In the genomic region with DNA sequence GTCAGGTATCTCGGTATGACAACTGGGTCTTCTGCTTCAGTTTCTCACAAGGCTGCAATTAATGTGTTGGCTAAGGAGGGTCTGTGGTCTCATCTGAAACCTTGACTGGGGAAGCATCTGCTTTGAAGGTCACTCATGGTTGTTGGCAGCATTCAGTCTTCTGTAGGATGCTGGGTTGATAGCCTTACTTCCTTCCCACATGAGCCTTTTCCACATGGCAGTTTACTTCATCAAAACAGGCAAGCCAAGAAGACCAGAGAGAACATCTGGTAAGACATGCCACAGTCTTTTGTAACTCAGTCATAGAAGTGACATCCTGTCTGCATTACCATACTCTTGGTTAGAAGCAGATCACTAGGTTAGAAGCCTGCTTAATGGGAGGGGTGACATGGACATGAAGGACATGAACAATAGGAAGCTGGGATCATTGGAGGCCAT, we compare ENCODE assay signal across 23 cellular contexts. TPM values are rescaled to one million over a fixed set of nuclear protein-coding genes. Genes with fewer than 3 reads are reported as not detected.
DNase-seq lines count a peak whose midpoint lies in the region; ATAC-seq, FAIRE-seq and TF ChIP-seq lines count a peak whose summit lies in the region.
"Had no signal": no experiment of that assay in that cellular context is flagged by ENCODE, and none has a peak within 500 bp of the region (broad histone marks: within the 10 kb centered on the region; RNA-seq: fewer than 3 reads in every experiment).

No MANE protein-coding gene starts in this region.

- H3K9me3 ChIP-seq in K562 (replicated peaks; ENCODE audit: control insufficient read depth, insufficient read depth, low read depth, low read length): no peaks in the 10 kb centered on the region
- H3K9me3 ChIP-seq: BE2C had no signal

- H3K79me2 ChIP-seq in K562 (ENCODE audit: control insufficient read depth, insufficient read depth, low read length): peaks cover 3% of the 10 kb centered on the region; the same call in 2 of the 3 replicates

- H3K4me3 Mint-ChIP-seq in activated CD8-positive, alpha-beta T cell treated with anti-CD3 and anti-CD28 coated beads for 36 hours: no peak overlapping the region
- no peak overlapping the region for H3K4me3 Mint-ChIP-seq in activated CD8-positive, alpha-beta T cell treated with anti-CD3 and anti-CD28 coated beads, Interleukin-2, amount 10 ng/mL, durations not matched to agents 7 days and 5 days
- peak overlapping the region; percentile 86 for H3K4me3 Mint-ChIP-seq in natural killer cell treated with Interleukin-12 subunit alpha and Interleukin-12 subunit beta and Interleukin-15 and Interleukin-18, amount 100 ng/mL, for 72 hours
- H3K4me3 Mint-ChIP-seq in progenitor cell of endocrine pancreas (ENCODE audit: low read depth): no peak overlapping the region

- TF ChIP-seq EP300 in K562 (IDR thresholded peaks at IDR 0.05; ENCODE audit: low read length): no peak

- DNase-seq in activated CD8-positive, alpha-beta T cell treated with anti-CD3 and anti-CD28 coated beads for 36 hours: no peak
- DNase-seq in activated CD8-positive, alpha-beta T cell treated with anti-CD3 and anti-CD28 coated beads, Interleukin-2, amount 10 ng/mL, durations not matched to agents 7 days and 5 days: no peak
- DNase-seq in H54 (ENCODE audit: insufficient read length, low spot score) (no peak), K562 (ENCODE audit: extremely low read depth in 1 of 4, low spot score in 3 of 4) (no peak), nucleus accumbens (lab: John Stamatoyannopoulos, UW) (no peak), HuH-7.5 (ENCODE audit: low spot score) (no peak), progenitor cell of endocrine pancreas (ENCODE audit: low spot score, unreplicated experiment) (no peak)
- no peak for DNase-seq in natural killer cell treated with Interleukin-12 subunit alpha and Interleukin-12 subunit beta and Interleukin-15 and Interleukin-18, amount 100 ng/mL, for 72 hours (ENCODE audit: low spot score)
- DNase-seq: BE2C, GM23248, KG1, NCI-H1048, NCI-H1436, NCI-H2029, NCI-H2171, NCI-H446 treated with DMSO at 0.1 percent for 48 hours, NCI-H69, SW 1271 had no signal

- H3K36me3 ChIP-seq in K562 (ENCODE audit: control insufficient read depth, insufficient read depth, low read length): peaks cover 16% of the 10 kb centered on the region; the same call in 2 of the 3 replicates
- H3K36me3 ChIP-seq: BE2C had no signal

- H3K27me3 Mint-ChIP-seq in activated CD8-positive, alpha-beta T cell treated with anti-CD3 and anti-CD28 coated beads for 36 hours: no peaks in the 10 kb centered on the region
- H3K27me3 Mint-ChIP-seq in activated CD8-positive, alpha-beta T cell treated with anti-CD3 and anti-CD28 coated beads, Interleukin-2, amount 10 ng/mL, durations not matched to agents 7 days and 5 days (ENCODE audit: low read depth): no peaks in the 10 kb centered on the region
- no peaks in the 10 kb centered on the region for H3K27me3 Mint-ChIP-seq in natural killer cell treated with Interleukin-12 subunit alpha and Interleukin-12 subunit beta and Interleukin-15 and Interleukin-18, amount 100 ng/mL, for 72 hours
- H3K27me3 Mint-ChIP-seq in progenitor cell of endocrine pancreas: no peaks in the 10 kb centered on the region
- H3K27me3 Mint-ChIP-seq: CD4-positive, CD25-positive, alpha-beta regulatory T cell had no signal

- CTCF ChIA-PET in activated CD8-positive, alpha-beta T cell treated with anti-CD3 and anti-CD28 coated beads for 36 hours (lab: Charles Lee): interaction anchor here (0.6 kb wide), 1 partner anchor 598 kb away, joined by 3 read pairs; no protein-coding TSS in a partner anchor
- CTCF ChIA-PET in activated CD8-positive, alpha-beta T cell treated with anti-CD3 and anti-CD28 coated beads, Interleukin-2, amount 10 ng/mL, durations not matched to agents 7 days and 5 days (lab: Charles Lee): no interaction called here
- CTCF ChIA-PET in K562 (lab: Yijun Ruan, JAX; ENCODE audit: low intra/inter-chr PET ratio): no interaction called here

- H3K4me1 ChIP-seq in K562 (replicated peaks in 1 of 2; ENCODE audit: control insufficient read depth in 2 of 2, insufficient read depth in 2 of 2, low read length in 2 of 2): no peaks in the 10 kb centered on the region
- H3K4me1 ChIP-seq: BE2C had no signal

- no peak overlapping the region for H2AFZ ChIP-seq in K562 (ENCODE audit: low read depth, low read length)
- H2AFZ ChIP-seq: GM23248 had no signal

- POLR2A ChIA-PET in activated CD8-positive, alpha-beta T cell treated with anti-CD3 and anti-CD28 coated beads for 36 hours (lab: Charles Lee): no interaction called here
- POLR2A ChIA-PET in activated CD8-positive, alpha-beta T cell treated with anti-CD3 and anti-CD28 coated beads, Interleukin-2, amount 10 ng/mL, durations not matched to agents 7 days and 5 days (lab: Charles Lee): no interaction called here
- POLR2A ChIA-PET in K562 (lab: Yijun Ruan, JAX): interaction anchor here (0.9 kb wide), 1 partner anchor 390 kb away, joined by 3 read pairs; no protein-coding TSS in a partner anchor

- in situ Hi-C loops in K562 (cut with MboI): no loop called here

- no peak overlapping the region for H3K4me3 ChIP-seq in K562
- H3K4me3 ChIP-seq: GM23248 had no signal

- no peak for TF ChIP-seq RAD21 in K562 (CRISPR knock-in tag; conservative IDR thresholded peaks at IDR 0.05 in 1 of 2, IDR thresholded peaks at IDR 0.05 in 1 of 2)

- BruUV-seq in K562 (replicated peaks; lab: Mats Ljungman, UMichigan): no TSS peak

- H3K36me3 Mint-ChIP-seq in activated CD8-positive, alpha-beta T cell treated with anti-CD3 and anti-CD28 coated beads for 36 hours (ENCODE audit: low read depth): peaks cover 15% of the 10 kb centered on the region
- peaks cover 14% of the 10 kb centered on the region for H3K36me3 Mint-ChIP-seq in activated CD8-positive, alpha-beta T cell treated with anti-CD3 and anti-CD28 coated beads, Interleukin-2, amount 10 ng/mL, durations not matched to agents 7 days and 5 days (ENCODE audit: low read depth)
- H3K36me3 Mint-ChIP-seq in natural killer cell treated with Interleukin-12 subunit alpha and Interleukin-12 subunit beta and Interleukin-15 and Interleukin-18, amount 100 ng/mL, for 72 hours: peaks cover 6% of the 10 kb centered on the region
- H3K36me3 Mint-ChIP-seq in progenitor cell of endocrine pancreas (ENCODE audit: insufficient read depth): peaks cover 5% of the 10 kb centered on the region

- intact Hi-C loops in activated CD8-positive, alpha-beta T cell treated with anti-CD3 and anti-CD28 coated beads for 36 hours (cut with micrococcal nuclease): no loop called here
- intact Hi-C loops in K562 (cut with micrococcal nuclease): no loop called here

- no peaks in the 10 kb centered on the region for H4K20me1 ChIP-seq in K562 (replicated peaks; ENCODE audit: control insufficient read depth, insufficient read depth, low read length)

- H3K27me3 ChIP-seq in K562 (ENCODE audit: control insufficient read depth in 2 of 2, insufficient read depth in 2 of 2, low read length in 2 of 2): no peaks in the 10 kb centered on the region
- H3K27me3 ChIP-seq: BE2C had no signal

- H3K9me1 ChIP-seq in K562 (ENCODE audit: control insufficient read depth, insufficient read depth, low read length): no peaks in the 10 kb centered on the region

- no peak for TF ChIP-seq POLR2A in H54 (IDR thresholded peaks at IDR 0.05; ENCODE audit: low read depth, low read length)
- no peak for TF ChIP-seq POLR2A in K562 (conservative IDR thresholded peaks at IDR 0.05)

- H3K27ac Mint-ChIP-seq in activated CD8-positive, alpha-beta T cell treated with anti-CD3 and anti-CD28 coated beads for 36 hours: no peak overlapping the region
- H3K27ac Mint-ChIP-seq in activated CD8-positive, alpha-beta T cell treated with anti-CD3 and anti-CD28 coated beads, Interleukin-2, amount 10 ng/mL, durations not matched to agents 7 days and 5 days: no peak overlapping the region
- peak overlapping the region; percentile 80 to 95 for H3K27ac Mint-ChIP-seq in natural killer cell treated with Interleukin-12 subunit alpha and Interleukin-12 subunit beta and Interleukin-15 and Interleukin-18, amount 100 ng/mL, for 72 hours
- H3K27ac Mint-ChIP-seq in progenitor cell of endocrine pancreas: no peak overlapping the region

- H3K9me3 Mint-ChIP-seq in activated CD8-positive, alpha-beta T cell treated with anti-CD3 and anti-CD28 coated beads for 36 hours: peaks cover 6% of the 10 kb centered on the region
- H3K9me3 Mint-ChIP-seq in activated CD8-positive, alpha-beta T cell treated with anti-CD3 and anti-CD28 coated beads, Interleukin-2, amount 10 ng/mL, durations not matched to agents 7 days and 5 days (ENCODE audit: insufficient read depth): no peaks in the 10 kb centered on the region
- H3K9me3 Mint-ChIP-seq in natural killer cell treated with Interleukin-12 subunit alpha and Interleukin-12 subunit beta and Interleukin-15 and Interleukin-18, amount 100 ng/mL, for 72 hours: no peaks in the 10 kb centered on the region
- H3K9me3 Mint-ChIP-seq in progenitor cell of endocrine pancreas (ENCODE audit: low read depth): no peaks in the 10 kb centered on the region
- H3K9me3 Mint-ChIP-seq: CD4-positive, CD25-positive, alpha-beta regulatory T cell had no signal

- H3K4me1 Mint-ChIP-seq in activated CD8-positive, alpha-beta T cell treated with anti-CD3 and anti-CD28 coated beads for 36 hours (ENCODE audit: low read depth): peaks cover 37% of the 10 kb centered on the region
- H3K4me1 Mint-ChIP-seq in activated CD8-positive, alpha-beta T cell treated with anti-CD3 and anti-CD28 coated beads, Interleukin-2, amount 10 ng/mL, durations not matched to agents 7 days and 5 days (ENCODE audit: low read depth): peaks cover 6% of the 10 kb centered on the region
- H3K4me1 Mint-ChIP-seq in natural killer cell treated with Interleukin-12 subunit alpha and Interleukin-12 subunit beta and Interleukin-15 and Interleukin-18, amount 100 ng/mL, for 72 hours (ENCODE audit: low read depth in 2 of 2): peaks cover 46 to 57% of the 10 kb centered on the region in 2 donors
- peaks cover 3% of the 10 kb centered on the region for H3K4me1 Mint-ChIP-seq in progenitor cell of endocrine pancreas (ENCODE audit: low read depth)

- peak; percentile 54 for ATAC-seq in activated CD8-positive, alpha-beta T cell treated with anti-CD3 and anti-CD28 coated beads for 36 hours
- ATAC-seq in activated CD8-positive, alpha-beta T cell treated with anti-CD3 and anti-CD28 coated beads, Interleukin-2, amount 10 ng/mL, durations not matched to agents 7 days and 5 days: no peak
- no peak for ATAC-seq in K562
- ATAC-seq in natural killer cell treated with Interleukin-12 subunit alpha and Interleukin-12 subunit beta and Interleukin-15 and Interleukin-18, amount 100 ng/mL, for 72 hours: peak; percentile 62 to 72
- ATAC-seq: Right ventricle myocardium inferior had no signal

- WGBS in K562 (ENCODE audit: insufficient coverage, low coverage, missing lambda C conversion rate): 88% methylated on average over 1 of the region's 1 CpG

- TF ChIP-seq CTCF in activated CD8-positive, alpha-beta T cell treated with anti-CD3 and anti-CD28 coated beads for 36 hours (IDR thresholded peaks at IDR 0.05): no peak
- TF ChIP-seq CTCF in K562 (IDR thresholded peaks at IDR 0.05 in 2 of 3, conservative IDR thresholded peaks at IDR 0.05 in 1 of 3; ENCODE audit: insufficient read depth in 2 of 3, low read depth in 1 of 3, low read length in 3 of 3) (no peak), progenitor cell of endocrine pancreas (IDR thresholded peaks at IDR 0.05; ENCODE audit: unreplicated experiment) (no peak)

- H3K9ac ChIP-seq in K562 (ENCODE audit: insufficient read depth in 1 of 2, low read depth in 2 of 2, low read length in 2 of 2): no peak overlapping the region
- H3K9ac ChIP-seq: GM23248 had no signal

- no peak overlapping the region for H3K4me2 ChIP-seq in K562 (ENCODE audit: insufficient read depth, low read length)

- H3K27ac ChIP-seq in K562 (ENCODE audit: extremely low read depth, low read depth, low read length): no peak overlapping the region
- H3K27ac ChIP-seq: GM23248 had no signal

- FAIRE-seq in H54 (lab: Jason Lieb, UNC) (peak; percentile 30), K562 (lab: Jason Lieb, UNC) (peak; percentile 71)
- FAIRE-seq: GM19239, RCC 7860 had no signal

RNA-seq across cellular contexts. Expression of gene CMC1, which starts 49.5 kb away (rescaled TPM):
- total RNA-seq in activated CD8-positive, alpha-beta T cell treated with anti-CD3 and anti-CD28 coated beads for 36 hours: 10 to 100 TPM; 22.4 to 29.0 TPM
- total RNA-seq in activated CD8-positive, alpha-beta T cell treated with anti-CD3 and anti-CD28 coated beads, Interleukin-2, amount 10 ng/mL, durations not matched to agents 7 days and 5 days: 10 to 100 TPM; 16.8 to 20.8 TPM
- 10.8 and 42.1 TPM in 2 replicates for total RNA-seq in K562 (2011; cell fraction: chromatin; rRNA removed; ENCODE audit: low replicate concordance)
- total RNA-seq in K562 (2011; cell fraction: nucleolus; rRNA removed): 8.3 and 11.2 TPM in 2 replicates
- total RNA-seq in K562 (2011; cell fraction: nucleoplasm; rRNA removed): 22.1 and 38.3 TPM in 2 replicates
- total RNA-seq in K562 (2014; rRNA removed) (15.9 and 18.0 TPM in 2 replicates), K562 (2014; rRNA removed; fragmentation: Illumina TruSeq; extraction: Trizol) (52.9 and 57.6 TPM in 2 replicates), K562 (2015; rRNA removed; fragmentation: Illumina TruSeq; extraction: Trizol) (35.6 and 40.3 TPM in 2 replicates), K562 (2021) (38.8 and 42.9 TPM in 2 replicates), progenitor cell of endocrine pancreas (14.3 and 16.2 TPM in 2 replicates)
- polyA plus RNA-seq in K562 (2011; rRNA removed) (58.5 and 74.6 TPM in 2 replicates), K562 (2014; fragmentation: Illumina TruSeq; extraction: Trizol) (19.8 and 44.7 TPM in 2 replicates), K562 (2014; fragmentation: Nextera tagmentation; extraction: Ambion mirVana) (10 to 100 TPM; 48.9 to 56.8 TPM), K562 (2014; rRNA removed) (50.9 and 59.0 TPM in 2 replicates)
- 12.2 and 20.4 TPM in 2 replicates for polyA plus RNA-seq in K562 (2011; cell fraction: cytosol; rRNA removed)
- polyA plus RNA-seq in K562 (2011; cell fraction: nucleus; rRNA removed): 15.2 and 25.7 TPM in 2 replicates
- 41.7 and 73.9 TPM in 2 replicates for polyA plus RNA-seq in K562 (2012)
- polyA minus RNA-seq in K562 (2011; rRNA and poly(A)+ RNA removed): 12.4 and 13.6 TPM in 2 replicates
- polyA minus RNA-seq in K562 (2011; cell fraction: cytosol; rRNA and poly(A)+ RNA removed): 8.9 and 13.5 TPM in 2 replicates
- polyA minus RNA-seq in K562 (2011; cell fraction: nucleus; rRNA and poly(A)+ RNA removed): 34.2 and 50.4 TPM in 2 replicates
- 10 to 100 TPM; 20.5 to 56.8 TPM for total RNA-seq in natural killer cell treated with Interleukin-12 subunit alpha and Interleukin-12 subunit beta and Interleukin-15 and Interleukin-18, amount 100 ng/mL, for 72 hours

RNA-seq across cellular contexts. Expression of gene ZCWPW2, which starts 57.6 kb away (rescaled TPM):
- under 1 TPM in 1 of 2 experiments, not detected in 1; 0.68 TPM for total RNA-seq in activated CD8-positive, alpha-beta T cell treated with anti-CD3 and anti-CD28 coated beads for 36 hours
- total RNA-seq in activated CD8-positive, alpha-beta T cell treated with anti-CD3 and anti-CD28 coated beads, Interleukin-2, amount 10 ng/mL, durations not matched to agents 7 days and 5 days: under 1 TPM; 0.31 to 0.42 TPM
- 0.72 and 2.2 TPM in 2 replicates for total RNA-seq in K562 (2011; cell fraction: chromatin; rRNA removed; ENCODE audit: low replicate concordance)
- 0.53 TPM in 1 of 2 replicates, not detected in the other for total RNA-seq in K562 (2011; cell fraction: nucleolus; rRNA removed)
- total RNA-seq in K562 (2011; cell fraction: nucleoplasm; rRNA removed): 0.92 TPM in 1 of 2 replicates, not detected in the other
- total RNA-seq in K562 (2014; rRNA removed) (0.24 and 0.77 TPM in 2 replicates), K562 (2014; rRNA removed; fragmentation: Illumina TruSeq; extraction: Trizol) (0.13 and 0.44 TPM in 2 replicates), K562 (2015; rRNA removed; fragmentation: Illumina TruSeq; extraction: Trizol) (0.22 and 0.41 TPM in 2 replicates), K562 (2021) (0.47 and 0.60 TPM in 2 replicates), progenitor cell of endocrine pancreas (0.81 TPM in 1 of 2 replicates, not detected in the other)
- polyA plus RNA-seq in K562 (2011; rRNA removed) (0.24 and 0.60 TPM in 2 replicates), K562 (2014; fragmentation: Illumina TruSeq; extraction: Trizol) (0.10 TPM in 2 replicates), K562 (2014; fragmentation: Nextera tagmentation; extraction: Ambion mirVana) (under 1 TPM; 0.62 to 0.73 TPM), K562 (2014; rRNA removed) (0.15 and 0.40 TPM in 2 replicates)
- polyA plus RNA-seq in K562 (2011; cell fraction: cytosol; rRNA removed): 0.10 TPM in 1 of 2 replicates, not detected in the other
- 0.44 TPM in 1 of 2 replicates, not detected in the other for polyA plus RNA-seq in K562 (2011; cell fraction: nucleus; rRNA removed)
- polyA plus RNA-seq in K562 (2012): 0.24 and 0.35 TPM in 2 replicates
- polyA minus RNA-seq in K562 (2011; rRNA and poly(A)+ RNA removed): 0.46 and 0.96 TPM in 2 replicates
- not detected in 2 replicates for polyA minus RNA-seq in K562 (2011; cell fraction: cytosol; rRNA and poly(A)+ RNA removed)
- 1.1 TPM in 1 of 2 replicates, not detected in the other for polyA minus RNA-seq in K562 (2011; cell fraction: nucleus; rRNA and poly(A)+ RNA removed)
- total RNA-seq in natural killer cell treated with Interleukin-12 subunit alpha and Interleukin-12 subunit beta and Interleukin-15 and Interleukin-18, amount 100 ng/mL, for 72 hours: under 1 TPM in 1 of 2 donors, not detected in 1; 0.24 TPM
- total RNA-seq: A172 had no signal

RNA-seq across cellular contexts. Expression of gene AZI2, which starts 57.7 kb away (rescaled TPM):
- total RNA-seq in activated CD8-positive, alpha-beta T cell treated with anti-CD3 and anti-CD28 coated beads for 36 hours: 10 to 100 TPM; 35.1 to 39.1 TPM
- total RNA-seq in activated CD8-positive, alpha-beta T cell treated with anti-CD3 and anti-CD28 coated beads, Interleukin-2, amount 10 ng/mL, durations not matched to agents 7 days and 5 days: 10 to 100 TPM; 52.0 to 55.3 TPM
- total RNA-seq in K562 (2011; cell fraction: chromatin; rRNA removed; ENCODE audit: low replicate concordance): 22.6 and 96.7 TPM in 2 replicates
- 13.2 and 20.0 TPM in 2 replicates for total RNA-seq in K562 (2011; cell fraction: nucleolus; rRNA removed)
- total RNA-seq in K562 (2011; cell fraction: nucleoplasm; rRNA removed): 41.9 and 68.2 TPM in 2 replicates
- total RNA-seq in K562 (2014; rRNA removed) (28.5 and 35.5 TPM in 2 replicates), K562 (2014; rRNA removed; fragmentation: Illumina TruSeq; extraction: Trizol) (70.2 and 77.3 TPM in 2 replicates), K562 (2015; rRNA removed; fragmentation: Illumina TruSeq; extraction: Trizol) (62.1 and 63.8 TPM in 2 replicates), K562 (2021) (54.9 and 61.5 TPM in 2 replicates), progenitor cell of endocrine pancreas (57.1 and 64.3 TPM in 2 replicates)
- polyA plus RNA-seq in K562 (2011; rRNA removed) (87.2 and 96.3 TPM in 2 replicates), K562 (2014; fragmentation: Illumina TruSeq; extraction: Trizol) (78.7 and 89.9 TPM in 2 replicates), K562 (2014; fragmentation: Nextera tagmentation; extraction: Ambion mirVana) (10 to 100 TPM; 72.0 to 90.2 TPM), K562 (2014; rRNA removed) (43.6 and 46.9 TPM in 2 replicates)
- 18.7 and 33.0 TPM in 2 replicates for polyA plus RNA-seq in K562 (2011; cell fraction: cytosol; rRNA removed)
- 65.7 and 132 TPM in 2 replicates for polyA plus RNA-seq in K562 (2011; cell fraction: nucleus; rRNA removed)
- 62.8 and 91.2 TPM in 2 replicates for polyA plus RNA-seq in K562 (2012)
- polyA minus RNA-seq in K562 (2011; rRNA and poly(A)+ RNA removed): 73.3 and 93.8 TPM in 2 replicates
- 26.6 and 33.4 TPM in 2 replicates for polyA minus RNA-seq in K562 (2011; cell fraction: cytosol; rRNA and poly(A)+ RNA removed)
- polyA minus RNA-seq in K562 (2011; cell fraction: nucleus; rRNA and poly(A)+ RNA removed): 59.8 and 112 TPM in 2 replicates
- total RNA-seq in natural killer cell treated with Interleukin-12 subunit alpha and Interleukin-12 subunit beta and Interleukin-15 and Interleukin-18, amount 100 ng/mL, for 72 hours: 10 to 100 TPM; 50.1 to 71.3 TPM

Comparison
In these comparisons a context has a peak if more than half of its experiments do, and no peak if none do; other contexts are left out.
1. ATAC-seq: peak in activated CD8-positive, alpha-beta T cell treated with anti-CD3 and anti-CD28 coated beads for 36 hours (single experiment) and natural killer cell treated with Interleukin-12 subunit alpha and Interleukin-12 subunit beta and Interleukin-15 and Interleukin-18, amount 100 ng/mL, for 72 hours (2 of 2); none in activated CD8-positive, alpha-beta T cell treated with anti-CD3 and anti-CD28 coated beads, Interleukin-2, amount 10 ng/mL, durations not matched to agents 7 days and 5 days (single experiment) and K562 (single experiment).
2. H3K27ac Mint-ChIP-seq: peak in natural killer cell treated with Interleukin-12 subunit alpha and Interleukin-12 subunit beta and Interleukin-15 and Interleukin-18, amount 100 ng/mL, for 72 hours (2 of 2); none in activated CD8-positive, alpha-beta T cell treated with anti-CD3 and anti-CD28 coated beads for 36 hours (single experiment), activated CD8-positive, alpha-beta T cell treated with anti-CD3 and anti-CD28 coated beads, Interleukin-2, amount 10 ng/mL, durations not matched to agents 7 days and 5 days (single experiment) and progenitor cell of endocrine pancreas (single experiment).